ENCODE assay signal across 28 cellular contexts in genomic region chr6:35448191-35448590, GRCh38.
"Had no signal": no experiment of that assay in that cellular context is flagged by ENCODE, and none has a peak within 500 bp of the region (broad histone marks: within the 10 kb centered on the region; RNA-seq: fewer than 3 reads in every experiment).

No MANE protein-coding gene starts in this region.

- FAIRE-seq: endometrium, frontal cortex, keratinocyte, urothelium cell line had no signal

- H3K27ac ChIP-seq: ascending aorta, cardiac muscle cell, colonic mucosa, epithelial cell of prostate, esophagus squamous epithelium, hepatocyte, neutrophil, right lobe of liver, thoracic aorta had no signal

- H3K9me3 ChIP-seq: ascending aorta, colonic mucosa, esophagus squamous epithelium, neutrophil, right lobe of liver, thoracic aorta had no signal

- ATAC-seq: activated CD8-positive, alpha-beta T cell treated with anti-CD3 and anti-CD28 coated beads for 36 hours; activated T-cell treated with anti-CD3 and anti-CD28 coated beads, Interleukin-2, amount 50 U/mL, for 4 hours; activated T-helper 17 cell treated with anti-CD3 and anti-CD28 coated beads, Interleukin-2, amount 50 U/mL, for 72 hours; left colon; right lobe of liver; stimulated activated naive CD8-positive, alpha-beta T cell treated with anti-CD3 and anti-CD28 coated beads, Interleukin-15, Interleukin-2, amounts not matched to agents 100 U/mL and 50 U/mL, for 24 hours had no signal

- DNase-seq: activated CD4-positive, alpha-beta T cell treated with anti-CD3 and anti-CD28 coated beads for 1 hour; activated CD4-positive, alpha-beta T cell treated with anti-CD3 and anti-CD28 coated beads, Interleukin-2, amount 50 U/mL, for 1 hour; activated CD8-positive, alpha-beta T cell treated with anti-CD3 and anti-CD28 coated beads for 36 hours; activated T-cell treated with anti-CD3 and anti-CD28 coated beads, Interleukin-2, amount 50 U/mL, for 4 hours; cerebellar nuclear complex; colonic mucosa; effector CD8-positive, alpha-beta T cell; esophagus squamous epithelium; left colon; mammary epithelial cell; naive B cell; nephron progenitor cell; right lobe of liver; stimulated activated CD4-positive, alpha-beta T cell treated with anti-CD3 and anti-CD28 coated beads, Interleukin-2, amount 100 ng/mL, for 48 hours; stimulated activated naive CD8-positive, alpha-beta T cell treated with anti-CD3 and anti-CD28 coated beads, Interleukin-15, Interleukin-2, amounts not matched to agents 100 U/mL and 50 U/mL, for 24 hours; T1000; trophoblast cell had no signal

- H3K36me3 ChIP-seq: ascending aorta, cardiac muscle cell, colonic mucosa, esophagus squamous epithelium, neutrophil, right lobe of liver, thoracic aorta had no signal

- H3K4me3 ChIP-seq: ascending aorta, cardiac muscle cell, colonic mucosa, esophagus squamous epithelium, hepatocyte, right lobe of liver, thoracic aorta had no signal

- H3K27me3 ChIP-seq: ascending aorta, cardiac muscle cell, colonic mucosa, esophagus squamous epithelium, hepatocyte, right lobe of liver had no signal

- H3K4me1 ChIP-seq: ascending aorta had no signal
